ENCODE assay signal across 15 cellular contexts in the genomic region with DNA sequence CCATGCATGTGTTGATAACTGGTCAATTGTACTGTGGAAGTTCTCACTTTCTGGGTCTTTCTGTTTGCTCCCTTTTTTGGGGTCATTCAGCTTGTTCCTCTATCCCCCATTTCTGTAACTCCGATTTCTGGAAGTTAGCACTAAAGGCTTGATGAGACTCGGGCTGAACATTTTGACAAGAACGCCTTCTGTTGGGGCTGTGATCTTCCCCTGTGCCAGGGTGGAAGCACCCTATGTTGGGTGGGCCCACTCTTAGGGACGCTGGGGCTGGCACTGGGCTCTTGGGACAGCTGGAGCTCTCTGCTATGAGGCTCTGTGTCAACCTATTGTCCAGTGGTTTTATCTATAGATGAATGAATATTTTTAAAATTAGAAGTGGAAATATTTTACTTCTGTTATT.
"Had no signal": no experiment of that assay in that cellular context is flagged by ENCODE, and none has a peak within 500 bp of the region (broad histone marks: within the 10 kb centered on the region; RNA-seq: fewer than 3 reads in every experiment).

No MANE protein-coding gene starts in this region.

- H3K27me3 ChIP-seq: cardiac muscle cell, dorsolateral prefrontal cortex, upper lobe of right lung had no signal

- H3K27ac ChIP-seq: cardiac muscle cell, dorsolateral prefrontal cortex, SK-N-MC, thoracic aorta, upper lobe of right lung had no signal

- DNase-seq: activated CD4-positive, alpha-beta T cell treated with anti-CD3 and anti-CD28 coated beads, Interleukin-2, amount 10 ng/mL, durations not matched to agents 24 days and 14 days; activated CD8-positive, alpha-beta T cell treated with anti-CD3 and anti-CD28 coated beads, Interleukin-2, amount 10 ng/mL, durations not matched to agents 7 days and 5 days; activated gamma-delta T cell treated with Interleukin-2 at 50 U/mL for 16 hours; amniotic stem cell; foreskin melanocyte; hypothalamus; left ventricle myocardium superior; occipital lobe; stimulated activated CD4-positive, alpha-beta T cell treated with anti-CD3 and anti-CD28 coated beads, Interleukin-4, amount 100 ng/mL, for 4 hours; T-cell; upper lobe of right lung had no signal

- H3K4me1 ChIP-seq: upper lobe of right lung had no signal

- H3K9me3 ChIP-seq: thoracic aorta, upper lobe of right lung had no signal

- H3K4me3 ChIP-seq: cardiac muscle cell, dorsolateral prefrontal cortex, SK-N-MC, thoracic aorta, upper lobe of right lung had no signal

- H3K36me3 ChIP-seq: cardiac muscle cell, thoracic aorta, upper lobe of right lung had no signal
